8 cellular contexts compared by ENCODE assay signal in genomic region chr17:29590979-29591736, GRCh38. TPM values are rescaled to one million over a fixed set of nuclear protein-coding genes. Genes with fewer than 3 reads are reported as not detected.
DNase-seq lines count a peak whose midpoint lies in the region; ATAC-seq lines count a peak whose summit lies in the region.

No MANE protein-coding gene starts in this region.

- peak overlapping the region in 1 of 2 donors; percentile 44 for H3K27ac Mint-ChIP-seq in activated naive CD4-positive, alpha-beta T cell treated with anti-CD3 and anti-CD28 coated beads, Interleukin-2, amount 50 U/mL, for 72 hours

- peak overlapping the region; percentile 10 for H3K9ac ChIP-seq in rectal smooth muscle tissue (ENCODE audit: low read length)

- no peaks in the 10 kb centered on the region for H3K27me3 ChIP-seq in rectal smooth muscle tissue (ENCODE audit: control insufficient read depth, insufficient read depth, low read length)

- no peaks in the 10 kb centered on the region for H3K9me3 Mint-ChIP-seq in activated naive CD4-positive, alpha-beta T cell treated with anti-CD3 and anti-CD28 coated beads, Interleukin-2, amount 50 U/mL, for 72 hours

- peaks cover 7 to 10% of the 10 kb centered on the region in 2 donors for H3K36me3 Mint-ChIP-seq in activated naive CD4-positive, alpha-beta T cell treated with anti-CD3 and anti-CD28 coated beads, Interleukin-2, amount 50 U/mL, for 72 hours

- DNase-seq in activated T-cell treated with anti-CD3 and anti-CD28 coated beads for 4 hours (peak; percentile 39), NCI-H526 (lab: John Stamatoyannopoulos, UW) (peak; percentile 88 to 96), left cardiac atrium (peak; percentile 61)
- DNase-seq in activated T-cell treated with anti-CD3 and anti-CD28 coated beads, Interleukin-2, amount 50 U/mL, for 1 hour, result no peak
- peak in 1 of 2 donors; percentile 45 for DNase-seq in activated naive CD4-positive, alpha-beta T cell treated with anti-CD3 and anti-CD28 coated beads, Interleukin-2, amount 50 U/mL, for 72 hours (ENCODE audit: low spot score in 2 of 2)

- H3K27ac ChIP-seq in rectal smooth muscle tissue (ENCODE audit: low read depth, low read length), result peak overlapping the region; percentile 87

- peak; percentile 34 to 36 for ATAC-seq in activated naive CD4-positive, alpha-beta T cell treated with anti-CD3 and anti-CD28 coated beads, Interleukin-2, amount 50 U/mL, for 72 hours
- peak; percentile 0 to 53 for ATAC-seq in left cardiac atrium
- ATAC-seq in GM18498 (IDR thresholded peaks at IDR 0.05; ENCODE audit: unreplicated experiment), result no peak
- ATAC-seq in HG03442 (IDR thresholded peaks at IDR 0.05; ENCODE audit: unreplicated experiment), result no peak

- peak overlapping the region; percentile 77 for H3K4me3 ChIP-seq in rectal smooth muscle tissue (ENCODE audit: low read length)

- intact Hi-C loops in left cardiac atrium (cut with DNase I), result no loop called here

- H3K36me3 ChIP-seq in rectal smooth muscle tissue (ENCODE audit: control insufficient read depth, insufficient read depth, low read length), result no peaks in the 10 kb centered on the region

- peaks cover 30% of the 10 kb centered on the region for H3K4me1 ChIP-seq in rectal smooth muscle tissue (ENCODE audit: control insufficient read depth, insufficient read depth, low read length)

RNA-seq across cellular contexts. Expression of gene GIT1, which starts 1.7 kb away (rescaled TPM):
- 10 to 100 TPM; 49.8 to 67.8 TPM for total RNA-seq in activated naive CD4-positive, alpha-beta T cell treated with anti-CD3 and anti-CD28 coated beads, Interleukin-2, amount 50 U/mL, for 72 hours
- 10 to 100 TPM; 30.8 to 44.0 TPM for total RNA-seq in left cardiac atrium

RNA-seq across cellular contexts. Expression of gene ANKRD13B, which starts 1.8 kb away (rescaled TPM):
- total RNA-seq in activated naive CD4-positive, alpha-beta T cell treated with anti-CD3 and anti-CD28 coated beads, Interleukin-2, amount 50 U/mL, for 72 hours, result 10 to 100 TPM in 1 of 2 donors, 1 to 10 TPM in 1; 8.9 to 25.3 TPM
- total RNA-seq in left cardiac atrium, result 10 to 100 TPM in 1 of 2 donors, 1 to 10 TPM in 1; 8.1 to 10.5 TPM

RNA-seq across cellular contexts. Expression of gene TP53I13, which starts 22.7 kb away (rescaled TPM):
- 10 to 100 TPM; 29.9 to 52.1 TPM for total RNA-seq in activated naive CD4-positive, alpha-beta T cell treated with anti-CD3 and anti-CD28 coated beads, Interleukin-2, amount 50 U/mL, for 72 hours
- 10 to 100 TPM; 42.0 to 48.8 TPM for total RNA-seq in left cardiac atrium

RNA-seq across cellular contexts. Expression of gene ABHD15, which starts 24.3 kb away (rescaled TPM):
- 10 to 100 TPM in 1 of 2 donors, 1 to 10 TPM in 1; 5.1 to 10.6 TPM for total RNA-seq in activated naive CD4-positive, alpha-beta T cell treated with anti-CD3 and anti-CD28 coated beads, Interleukin-2, amount 50 U/mL, for 72 hours
- 10 to 100 TPM in 1 of 2 donors, 1 to 10 TPM in 1; 8.3 to 11.6 TPM for total RNA-seq in left cardiac atrium

RNA-seq across cellular contexts. Expression of gene CORO6, which starts 31.6 kb away (rescaled TPM):
- total RNA-seq in activated naive CD4-positive, alpha-beta T cell treated with anti-CD3 and anti-CD28 coated beads, Interleukin-2, amount 50 U/mL, for 72 hours, result 10 to 100 TPM; 17.3 to 47.3 TPM
- total RNA-seq in left cardiac atrium, result 10 to 100 TPM; 67.0 to 82.1 TPM

Comparison
In these comparisons a context has a peak if more than half of its experiments do, and no peak if none do; other contexts are left out.
1. ATAC-seq: peak in activated naive CD4-positive, alpha-beta T cell treated with anti-CD3 and anti-CD28 coated beads, Interleukin-2, amount 50 U/mL, for 72 hours (2 of 2) and left cardiac atrium (2 of 2); none in GM18498 (single experiment) and HG03442 (single experiment).